In genomic region chr19:8884416-8884815, GRCh38 we compare ENCODE assay signal across 1 cellular context.
TF ChIP-seq lines count a peak whose summit lies in the region.

No MANE protein-coding gene starts in this region.

TF ChIP-seq in HEK293, 187 proteins besides CTCF, POLR2A, EP300 and RAD21 (continued from another document):
- TF ChIP-seq ZNF580 (tag by site-specific recombination; IDR thresholded peaks at IDR 0.05) = no peak
- TF ChIP-seq ZNF501 (tag by site-specific recombination; IDR thresholded peaks at IDR 0.05) = no peak
- TF ChIP-seq ZNF433 (tag by site-specific recombination; IDR thresholded peaks at IDR 0.05; ENCODE audit: low read depth) = no peak
- no peak for TF ChIP-seq ZNF707 (tag by site-specific recombination; IDR thresholded peaks at IDR 0.05)
